20 cellular contexts compared by ENCODE assay signal in the genomic region with DNA sequence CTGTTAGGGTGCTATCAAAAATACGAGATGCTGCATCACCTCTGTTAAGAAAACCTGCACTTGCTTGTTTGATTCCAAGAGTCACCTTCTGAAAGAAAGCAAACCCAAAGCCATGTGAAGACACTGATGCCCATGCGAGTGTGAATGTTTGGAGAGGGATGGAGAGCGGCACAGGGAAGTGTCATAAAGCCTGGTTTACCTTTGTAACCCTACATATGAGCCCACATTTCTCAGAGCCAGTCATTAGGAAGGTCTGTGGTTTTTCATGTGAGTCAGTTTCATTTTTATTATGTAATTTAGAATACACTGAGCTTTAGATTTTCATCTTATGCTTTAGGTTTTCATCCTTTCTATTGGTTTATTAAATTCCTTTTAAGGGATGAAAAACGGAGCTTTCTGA.
DNase-seq lines count a peak whose midpoint lies in the region; ATAC-seq, FAIRE-seq and TF ChIP-seq lines count a peak whose summit lies in the region.
"Had no signal": no experiment of that assay in that cellular context is flagged by ENCODE, and none has a peak within 500 bp of the region (broad histone marks: within the 10 kb centered on the region; RNA-seq: fewer than 3 reads in every experiment).

No MANE protein-coding gene starts in this region.

- ATAC-seq in HG03565 (IDR thresholded peaks at IDR 0.05; ENCODE audit: unreplicated experiment): peak; percentile 56
- no peak for ATAC-seq in GM19351 (IDR thresholded peaks at IDR 0.05; ENCODE audit: unreplicated experiment)
- ATAC-seq in natural killer cell treated with Interleukin-12 subunit alpha and Interleukin-12 subunit beta and Interleukin-15 and Interleukin-18, amount 100 ng/mL, for 72 hours: no peak

- no peaks in the 10 kb centered on the region for H3K9me3 ChIP-seq in mammary epithelial cell (replicated peaks; ENCODE audit: insufficient read depth, low read length)
- H3K9me3 ChIP-seq in astrocyte (ENCODE audit: insufficient read depth, low read depth, low read length): no peaks in the 10 kb centered on the region
- H3K9me3 ChIP-seq: transverse colon had no signal

- DNase-seq in mammary epithelial cell (peak; percentile 55), MCF 10A (ENCODE audit: unreplicated experiment) (no peak), astrocyte (ENCODE audit: low read depth) (peak; percentile 54), GM19238 (ENCODE audit: insufficient read length, low spot score) (no peak)
- no peak for DNase-seq in natural killer cell treated with Interleukin-12 subunit alpha and Interleukin-12 subunit beta and Interleukin-15 and Interleukin-18, amount 100 ng/mL, for 72 hours (ENCODE audit: low spot score)
- no peak for DNase-seq in central memory CD4-positive, alpha-beta T cell
- DNase-seq: activated CD4-positive, alpha-beta T cell treated with anti-CD3 and anti-CD28 coated beads, Interleukin-2, amount 50 U/mL, for 4 hours; activated T-cell treated with anti-CD3 and anti-CD28 coated beads, Interleukin-2, amount 50 U/mL, for 1 hour; brain microvascular endothelial cell; DMS 273 treated with DMSO at 0.1 percent for 48 hours; NCI-H1048; RPMI8226; stimulated activated CD4-positive, alpha-beta T cell treated with anti-CD3 and anti-CD28 coated beads, Interleukin-12 subunit alpha, Interleukin-12 subunit beta, amount 100 ng/mL, for 4 hours; transverse colon had no signal

- H4K20me1 ChIP-seq in mammary epithelial cell (ENCODE audit: insufficient read depth, low read length): no peaks in the 10 kb centered on the region
- no peaks in the 10 kb centered on the region for H4K20me1 ChIP-seq in astrocyte (ENCODE audit: insufficient read depth, low read length)

- 92% methylated on average over 4 of the region's 4 CpGs for WGBS in mammary epithelial cell (ENCODE audit: low coverage, missing lambda C conversion rate)

- BruUV-seq in mammary epithelial cell (replicated peaks; lab: Mats Ljungman, UMichigan): no TSS peak
- BruUV-seq in MCF 10A (replicated peaks; lab: Mats Ljungman, UMichigan): no TSS peak

- H3K36me3 ChIP-seq in mammary epithelial cell (ENCODE audit: insufficient read depth, low read length) (no peaks in the 10 kb centered on the region), astrocyte (ENCODE audit: insufficient read depth, low read length) (no peaks in the 10 kb centered on the region)
- H3K36me3 ChIP-seq: brain microvascular endothelial cell, transverse colon had no signal

- POLR2A ChIA-PET in MCF 10A (lab: Yijun Ruan, JAX): interaction anchor here (0.7 to 2.5 kb wide), 2 partner anchors 15 to 71 kb away, joined by 3 to 12 read pairs; no protein-coding TSS in a partner anchor

- H3K27me3 Mint-ChIP-seq in MCF 10A (ENCODE audit: insufficient read depth, unreplicated experiment): no peaks in the 10 kb centered on the region
- no peaks in the 10 kb centered on the region for H3K27me3 Mint-ChIP-seq in astrocyte (ENCODE audit: low read depth, unreplicated experiment)
- H3K27me3 Mint-ChIP-seq in natural killer cell treated with Interleukin-12 subunit alpha and Interleukin-12 subunit beta and Interleukin-15 and Interleukin-18, amount 100 ng/mL, for 72 hours: no peaks in the 10 kb centered on the region
- H3K27me3 Mint-ChIP-seq: activated naive CD4-positive, alpha-beta T cell treated with anti-CD3 and anti-CD28 coated beads, Interleukin-2, amount 50 U/mL, for 24 hours had no signal

- H3K9ac ChIP-seq in mammary epithelial cell (ENCODE audit: insufficient read depth, low read length): no peak overlapping the region
- no peak overlapping the region for H3K9ac ChIP-seq in astrocyte (ENCODE audit: low read length)

- H3K27ac ChIP-seq in mammary epithelial cell (ENCODE audit: insufficient read depth, low read depth, low read length) (no peak overlapping the region), astrocyte (ENCODE audit: low read depth, low read length) (no peak overlapping the region)
- H3K27ac ChIP-seq: brain microvascular endothelial cell, C4-2B, transverse colon had no signal

- no peak overlapping the region for H3K4me3 ChIP-seq in mammary epithelial cell (replicated peaks in 1 of 3; ENCODE audit: insufficient read depth in 1 of 3, low read depth in 2 of 3, low read length in 3 of 3)
- H3K4me3 ChIP-seq in astrocyte (ENCODE audit: insufficient read depth, low read depth, low read length): no peak overlapping the region
- H3K4me3 ChIP-seq: lung, transverse colon had no signal

- no peaks in the 10 kb centered on the region for H3K36me3 Mint-ChIP-seq in MCF 10A (ENCODE audit: insufficient read depth, unreplicated experiment)
- H3K36me3 Mint-ChIP-seq in astrocyte (ENCODE audit: low read depth, unreplicated experiment): no peaks in the 10 kb centered on the region
- no peaks in the 10 kb centered on the region for H3K36me3 Mint-ChIP-seq in natural killer cell treated with Interleukin-12 subunit alpha and Interleukin-12 subunit beta and Interleukin-15 and Interleukin-18, amount 100 ng/mL, for 72 hours
- H3K36me3 Mint-ChIP-seq: activated naive CD4-positive, alpha-beta T cell treated with anti-CD3 and anti-CD28 coated beads, Interleukin-2, amount 50 U/mL, for 24 hours had no signal

- H3K4me2 ChIP-seq in mammary epithelial cell (ENCODE audit: insufficient read depth, low read depth, low read length): no peak overlapping the region
- H3K4me2 ChIP-seq in astrocyte (ENCODE audit: low read length): no peak overlapping the region

- no peak overlapping the region for H2AFZ ChIP-seq in mammary epithelial cell (ENCODE audit: low read depth, low read length)
- no peak overlapping the region for H2AFZ ChIP-seq in astrocyte (ENCODE audit: low read depth, low read length)

- H3K9me3 Mint-ChIP-seq in MCF 10A (ENCODE audit: unreplicated experiment) (no peaks in the 10 kb centered on the region), astrocyte (ENCODE audit: unreplicated experiment) (no peaks in the 10 kb centered on the region)
- peaks cover 7% of the 10 kb centered on the region for H3K9me3 Mint-ChIP-seq in natural killer cell treated with Interleukin-12 subunit alpha and Interleukin-12 subunit beta and Interleukin-15 and Interleukin-18, amount 100 ng/mL, for 72 hours
- H3K9me3 Mint-ChIP-seq: activated naive CD4-positive, alpha-beta T cell treated with anti-CD3 and anti-CD28 coated beads, Interleukin-2, amount 50 U/mL, for 24 hours; nephron had no signal

- peaks cover 18% of the 10 kb centered on the region for H3K4me1 Mint-ChIP-seq in MCF 10A (ENCODE audit: insufficient read depth, unreplicated experiment)
- peaks cover 37% of the 10 kb centered on the region for H3K4me1 Mint-ChIP-seq in astrocyte (ENCODE audit: low read depth, unreplicated experiment)
- H3K4me1 Mint-ChIP-seq in natural killer cell treated with Interleukin-12 subunit alpha and Interleukin-12 subunit beta and Interleukin-15 and Interleukin-18, amount 100 ng/mL, for 72 hours (ENCODE audit: low read depth in 2 of 2): no peaks in the 10 kb centered on the region
- H3K4me1 Mint-ChIP-seq: activated naive CD4-positive, alpha-beta T cell treated with anti-CD3 and anti-CD28 coated beads, Interleukin-2, amount 50 U/mL, for 24 hours had no signal

- H3K4me1 ChIP-seq in mammary epithelial cell (ENCODE audit: insufficient read depth, low read length) (peaks cover 7% of the 10 kb centered on the region), astrocyte (ENCODE audit: insufficient read depth, low read length) (peaks cover 10% of the 10 kb centered on the region)

- CTCF ChIA-PET in mammary epithelial cell (lab: Charles Lee; ENCODE audit: low non-redundant PET): no interaction called here
- CTCF ChIA-PET in MCF 10A (lab: Yijun Ruan, JAX): interaction anchor here (1.3 kb wide), 1 partner anchor 10 kb away, joined by 5 read pairs; no protein-coding TSS in a partner anchor

- intact Hi-C loops in mammary epithelial cell (cut with micrococcal nuclease) (no loop called here), MCF 10A (cut with micrococcal nuclease) (no loop called here)

- FAIRE-seq in astrocyte (lab: Jason Lieb, UNC): no peak

- no peak overlapping the region for H3K27ac Mint-ChIP-seq in MCF 10A (ENCODE audit: low read depth, unreplicated experiment)
- H3K27ac Mint-ChIP-seq in astrocyte (ENCODE audit: unreplicated experiment): no peak overlapping the region
- H3K27ac Mint-ChIP-seq in natural killer cell treated with Interleukin-12 subunit alpha and Interleukin-12 subunit beta and Interleukin-15 and Interleukin-18, amount 100 ng/mL, for 72 hours: no peak overlapping the region
- H3K27ac Mint-ChIP-seq: activated naive CD4-positive, alpha-beta T cell treated with anti-CD3 and anti-CD28 coated beads, Interleukin-2, amount 50 U/mL, for 24 hours had no signal

- H3K27me3 ChIP-seq in mammary epithelial cell (ENCODE audit: insufficient read depth, low read length): no peaks in the 10 kb centered on the region
- no peaks in the 10 kb centered on the region for H3K27me3 ChIP-seq in astrocyte (ENCODE audit: insufficient read depth, low read length)
- H3K27me3 ChIP-seq: brain microvascular endothelial cell, transverse colon had no signal

- no peak for TF ChIP-seq CTCF in mammary epithelial cell (conservative IDR thresholded peaks at IDR 0.05 in 1 of 2, IDR thresholded peaks at IDR 0.05 in 1 of 2; ENCODE audit: extremely low read depth in 1 of 2, insufficient read depth in 1 of 2, low read depth in 1 of 2, low read length in 2 of 2)
- TF ChIP-seq CTCF in MCF 10A (IDR thresholded peaks at IDR 0.05; ENCODE audit: unreplicated experiment): no peak
- TF ChIP-seq CTCF in astrocyte (IDR thresholded peaks at IDR 0.05; ENCODE audit: insufficient read depth, low read depth, low read length): no peak

- no peak overlapping the region for H3K4me3 Mint-ChIP-seq in MCF 10A (ENCODE audit: unreplicated experiment)
- no peak overlapping the region for H3K4me3 Mint-ChIP-seq in astrocyte (ENCODE audit: unreplicated experiment)
- no peak overlapping the region for H3K4me3 Mint-ChIP-seq in natural killer cell treated with Interleukin-12 subunit alpha and Interleukin-12 subunit beta and Interleukin-15 and Interleukin-18, amount 100 ng/mL, for 72 hours
- H3K4me3 Mint-ChIP-seq: activated naive CD4-positive, alpha-beta T cell treated with anti-CD3 and anti-CD28 coated beads, Interleukin-2, amount 50 U/mL, for 24 hours; nephron had no signal

- no peaks in the 10 kb centered on the region for H3K79me2 ChIP-seq in mammary epithelial cell (ENCODE audit: insufficient read depth, low read length)
- no peaks in the 10 kb centered on the region for H3K79me2 ChIP-seq in astrocyte (ENCODE audit: insufficient read depth, low read length)

- in situ Hi-C loops in mammary epithelial cell (cut with MboI; ENCODE audit: low sequenced_read_pairs in 2 of 2): no loop called here

- dilution Hi-C loops in mammary epithelial cell (cut with HindIII; ENCODE audit: low sequenced_read_pairs): no loop called here

Comparison
In these comparisons a context has a peak if more than half of its experiments do, and no peak if none do; other contexts are left out.
1. DNase-seq: peak in mammary epithelial cell (single experiment) and astrocyte (single experiment); none in MCF 10A (single experiment), GM19238 (single experiment), natural killer cell treated with Interleukin-12 subunit alpha and Interleukin-12 subunit beta and Interleukin-15 and Interleukin-18, amount 100 ng/mL, for 72 hours (single experiment) and central memory CD4-positive, alpha-beta T cell (single experiment).